In genomic region chr22:36456459-36456835, GRCh38 we compare ENCODE assay signal across 14 cellular contexts. TPM values are rescaled to one million over a fixed set of nuclear protein-coding genes. Genes with fewer than 3 reads are reported as not detected.
A peak's percentile ranks its signal among the peaks of the same experiment; 100 is the strongest.
DNase-seq lines count a peak whose midpoint lies in the region; ATAC-seq and TF ChIP-seq lines count a peak whose summit lies in the region.
"Had no signal": no experiment of that assay in that cellular context is flagged by ENCODE, and none has a peak within 500 bp of the region (broad histone marks: within the 10 kb centered on the region; RNA-seq: fewer than 3 reads in every experiment).

No MANE protein-coding gene starts in this region.

- no peak for DNase-seq in CD8-positive, alpha-beta memory T cell
- DNase-seq in colonic mucosa: no peak
- peak; percentile 49 for DNase-seq in osteoblast (ENCODE audit: insufficient read length, low spot score, missing footprints)
- no peak for DNase-seq in SKM-1 (lab: John Stamatoyannopoulos, UW; ENCODE audit: unreplicated experiment)
- DNase-seq in medulla oblongata (ENCODE audit: extremely low spot score): no peak
- no peak for DNase-seq in HPDE6-E6E7 (ENCODE audit: extremely low spot score)
- DNase-seq: activated naive CD4-positive, alpha-beta T cell treated with anti-CD3 and anti-CD28 coated beads, Interleukin-2, amount 50 U/mL, for 16 hours; cortex of kidney; DMS 273 treated with DMSO at 0.1 percent for 48 hours; NCI-H1436 treated with DMSO at 0.1 percent for 48 hours; pancreas; SJCRH30 had no signal

- peak overlapping the region in 7 of 8 donors; percentile 88 to 95 (median 93) for H3K27ac Mint-ChIP-seq in CD8-positive, alpha-beta memory T cell

- H3K36me3 Mint-ChIP-seq in CD8-positive, alpha-beta memory T cell: no peaks in the 10 kb centered on the region

- H3K27me3 ChIP-seq in BLaER1 treated with 17β-estradiol and CSF1 and Interleukin-3, amounts not matched to agents 10 nM and 100 nM: no peaks in the 10 kb centered on the region
- no peaks in the 10 kb centered on the region for H3K27me3 ChIP-seq in CD8-positive, alpha-beta memory T cell (ENCODE audit: insufficient read depth, low read length, poor library complexity, severe bottlenecking)
- no peaks in the 10 kb centered on the region for H3K27me3 ChIP-seq in colonic mucosa
- H3K27me3 ChIP-seq in osteoblast (ENCODE audit: insufficient read depth, low read length): no peaks in the 10 kb centered on the region
- H3K27me3 ChIP-seq: pancreas, SJCRH30 had no signal

- ATAC-seq in HG03457 (IDR thresholded peaks at IDR 0.05; ENCODE audit: unreplicated experiment): no peak
- ATAC-seq: pancreas had no signal

- no peaks in the 10 kb centered on the region for H3K9me3 ChIP-seq in BLaER1 treated with 17β-estradiol and CSF1 and Interleukin-3, amounts not matched to agents 10 nM and 100 nM (replicated peaks in 1 of 11)
- H3K9me3 ChIP-seq in CD8-positive, alpha-beta memory T cell (ENCODE audit: low read length): no peaks in the 10 kb centered on the region
- H3K9me3 ChIP-seq in colonic mucosa: no peaks in the 10 kb centered on the region
- no peaks in the 10 kb centered on the region for H3K9me3 ChIP-seq in osteoblast (ENCODE audit: low read depth, low read length)
- H3K9me3 ChIP-seq: pancreas, SJCRH30 had no signal

- no peaks in the 10 kb centered on the region for H3K9me3 Mint-ChIP-seq in CD8-positive, alpha-beta memory T cell

- intact Hi-C loops in colonic mucosa (cut with DNase I): loop anchor here (5.0 kb wide), 1 partner anchor 129 kb away; no protein-coding TSS in a partner anchor

- peak overlapping the region in 9 of 11 experiments; percentile 85 to 99 (median 91); a peak in 18 of 22 replicates for H3K4me2 ChIP-seq in BLaER1 treated with 17β-estradiol and CSF1 and Interleukin-3, amounts not matched to agents 10 nM and 100 nM
- H3K4me2 ChIP-seq in osteoblast (ENCODE audit: insufficient read depth, low read length): no peak overlapping the region

- CTCF ChIA-PET in CD8-positive, alpha-beta memory T cell (lab: Charles Lee): interaction anchor here (0.7 to 1.8 kb wide), 5 partner anchors 14 to 133 kb away, joined by 3 to 12 read pairs (median 3); partner anchors contain the start of gene TXN2

- H3K4me1 Mint-ChIP-seq in CD8-positive, alpha-beta memory T cell: peaks cover 34 to 41% (median 38%) of the 10 kb centered on the region in 3 donors

- no peak overlapping the region for H3K4me3 ChIP-seq in BLaER1 treated with 17β-estradiol and CSF1 and Interleukin-3, amounts not matched to agents 10 nM and 100 nM
- H3K4me3 ChIP-seq in CD8-positive, alpha-beta memory T cell (ENCODE audit: low read length): no peak overlapping the region
- H3K4me3 ChIP-seq in colonic mucosa: no peak overlapping the region
- no peak overlapping the region for H3K4me3 ChIP-seq in osteoblast (ENCODE audit: insufficient read depth, low read length)
- H3K4me3 ChIP-seq: pancreas, SJCRH30 had no signal

- H3K27ac ChIP-seq in BLaER1 treated with 17β-estradiol and CSF1 and Interleukin-3, amounts not matched to agents 10 nM and 100 nM: peak overlapping the region in 5 of 11 experiments; percentile 86 to 92 (median 91); a peak in 7 of 22 replicates
- no peak overlapping the region for H3K27ac ChIP-seq in CD8-positive, alpha-beta memory T cell (ENCODE audit: low read depth, low read length)
- H3K27ac ChIP-seq in colonic mucosa (peak overlapping the region; percentile 95), osteoblast (ENCODE audit: low read depth, low read length) (no peak overlapping the region)
- H3K27ac ChIP-seq: SJCRH30 had no signal

- H3K9ac ChIP-seq in BLaER1 treated with 17β-estradiol and CSF1 and Interleukin-3, amounts not matched to agents 10 nM and 100 nM: peak overlapping the region in 1 of 11 experiments; percentile 74; a peak in 1 of 22 replicates
- no peak overlapping the region for H3K9ac ChIP-seq in colonic mucosa (ENCODE audit: low read depth in 2 of 2, low read length in 2 of 2)

- no peaks in the 10 kb centered on the region for H4K20me1 ChIP-seq in BLaER1 treated with 17β-estradiol and CSF1 and Interleukin-3, amounts not matched to agents 10 nM and 100 nM
- no peaks in the 10 kb centered on the region for H4K20me1 ChIP-seq in osteoblast (ENCODE audit: insufficient read depth, low read length)

- H3K27me3 Mint-ChIP-seq in CD8-positive, alpha-beta memory T cell: peaks cover 0 to 2% of the 10 kb centered on the region in 2 donors

- no peaks in the 10 kb centered on the region for H3K36me3 ChIP-seq in BLaER1 treated with 17β-estradiol and CSF1 and Interleukin-3, amounts not matched to agents 10 nM and 100 nM
- no peaks in the 10 kb centered on the region for H3K36me3 ChIP-seq in CD8-positive, alpha-beta memory T cell (ENCODE audit: insufficient read depth, low read length)
- H3K36me3 ChIP-seq in colonic mucosa (no peaks in the 10 kb centered on the region), osteoblast (ENCODE audit: insufficient read depth, low read length) (no peaks in the 10 kb centered on the region)
- H3K36me3 ChIP-seq: pancreas, SJCRH30 had no signal

- H2AFZ ChIP-seq in osteoblast (ENCODE audit: low read length): no peak overlapping the region

- TF ChIP-seq CTCF in colonic mucosa (IDR thresholded peaks at IDR 0.05): no peak
- no peak for TF ChIP-seq CTCF in osteoblast (IDR thresholded peaks at IDR 0.05; ENCODE audit: extremely low read depth, low read depth, low read length)

- POLR2A ChIA-PET in CD8-positive, alpha-beta memory T cell (lab: Charles Lee): interaction anchor here (0.6 to 1.8 kb wide), 3 partner anchors 23 to 71 kb away, joined by 4 read pairs; partner anchors contain the start of gene MYH9

- H3K79me2 ChIP-seq in osteoblast (ENCODE audit: insufficient read depth, low read length): no peaks in the 10 kb centered on the region

- H3K4me3 Mint-ChIP-seq in CD8-positive, alpha-beta memory T cell: peak overlapping the region in 6 of 7 donors; percentile 6 to 83 (median 72)

- peaks cover 52 to 95% (median 89%) of the 10 kb centered on the region in 10 experiments for H3K4me1 ChIP-seq in BLaER1 treated with 17β-estradiol and CSF1 and Interleukin-3, amounts not matched to agents 10 nM and 100 nM
- peaks cover 40% of the 10 kb centered on the region for H3K4me1 ChIP-seq in CD8-positive, alpha-beta memory T cell (ENCODE audit: insufficient read depth, low read length)
- peaks cover 13% of the 10 kb centered on the region for H3K4me1 ChIP-seq in colonic mucosa
- peaks cover 18% of the 10 kb centered on the region for H3K4me1 ChIP-seq in osteoblast (ENCODE audit: insufficient read depth, low read length)

RNA-seq across cellular contexts. Expression of gene TXN2, which starts 25.0 kb away (rescaled TPM):
- 100 to 1,000 TPM; 122 to 126 TPM for total RNA-seq in CD8-positive, alpha-beta memory T cell
- polyA plus RNA-seq in CD8-positive, alpha-beta memory T cell: 127 TPM
- total RNA-seq in colonic mucosa (100 to 1,000 TPM; 101 to 142 TPM), osteoblast (17.4 and 18.6 TPM in 2 replicates)

RNA-seq across cellular contexts. Expression of gene FOXRED2, which starts 50.4 kb away (rescaled TPM):
- total RNA-seq in CD8-positive, alpha-beta memory T cell: 10 to 100 TPM; 23.7 to 27.6 TPM
- polyA plus RNA-seq in CD8-positive, alpha-beta memory T cell: 1.8 TPM
- total RNA-seq in colonic mucosa (10 to 100 TPM in 1 of 2 donors, 1 to 10 TPM in 1; 3.6 to 14.3 TPM), osteoblast (15.9 and 16.3 TPM in 2 replicates)
